In the genomic region with DNA sequence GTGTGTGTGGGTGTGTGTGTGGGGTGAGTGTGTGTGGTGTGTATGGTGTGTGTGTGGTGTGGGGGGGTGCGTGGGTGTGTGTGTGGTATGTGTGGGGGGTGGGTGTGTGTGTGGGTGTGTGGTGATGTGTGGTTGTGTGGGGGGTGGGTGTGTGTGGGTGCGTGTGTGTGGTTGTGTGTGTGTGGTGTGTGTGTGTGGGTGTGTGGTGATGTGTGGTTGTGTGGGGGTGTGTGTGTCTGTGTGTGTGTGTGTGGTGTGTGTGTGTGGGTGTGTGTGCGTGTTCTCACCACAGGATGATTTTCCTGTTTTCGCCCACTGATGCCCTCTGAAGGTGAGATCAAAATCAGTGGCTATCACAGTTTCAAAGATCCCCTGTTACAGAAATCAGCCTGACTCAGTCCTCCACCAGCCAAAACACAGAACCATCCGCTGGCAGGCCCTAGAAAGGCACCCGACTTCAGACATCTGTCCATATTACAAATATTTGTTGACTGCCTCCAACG, we compare ENCODE assay signal across 12 cellular contexts. TPM values are rescaled to one million over a fixed set of nuclear protein-coding genes. Genes with fewer than 3 reads are reported as not detected.
DNase-seq lines count a peak whose midpoint lies in the region; ATAC-seq and TF ChIP-seq lines count a peak whose summit lies in the region.
"Had no signal": no experiment of that assay in that cellular context is flagged by ENCODE, and none has a peak within 500 bp of the region (broad histone marks: within the 10 kb centered on the region; RNA-seq: fewer than 3 reads in every experiment).

No MANE protein-coding gene starts in this region.

- H4K20me1 ChIP-seq in BLaER1, result peaks cover 78% of the 10 kb centered on the region

- CTCF ChIA-PET in HEK293 (lab: Yijun Ruan, JAX), result interaction anchor here (0.7 kb wide), 1 partner anchor 27 kb away, joined by 3 read pairs; no protein-coding TSS in a partner anchor

- no peak overlapping the region for H3K4me3 ChIP-seq in BLaER1
- no peak overlapping the region for H3K4me3 ChIP-seq in HEK293 (ENCODE audit: low read depth, low read length)
- H3K4me3 ChIP-seq in right lobe of liver, result no peak overlapping the region
- H3K4me3 ChIP-seq: esophagus squamous epithelium had no signal

- peaks cover 93% of the 10 kb centered on the region for H3K4me1 ChIP-seq in BLaER1
- no peaks in the 10 kb centered on the region for H3K4me1 ChIP-seq in HEK293 (ENCODE audit: control insufficient read depth, insufficient read depth, low read length)
- peaks cover 0 to 4% (median 0%) of the 10 kb centered on the region in 4 donors for H3K4me1 ChIP-seq in right lobe of liver

- intact Hi-C loops in activated T-helper 2 cell treated with anti-CD3 and anti-CD28 coated beads, Interferon-gamma antibody, Interleukin-2, Interleukin-4, amounts not matched to agents 10 μg/mL and 5 μg/mL and 100 μg/mL, durations not matched to agents 14 hours and 24 hours and 36 hours (cut with micrococcal nuclease), result no loop called here
- intact Hi-C loops in right lobe of liver (cut with DNase I), result no loop called here
- intact Hi-C loops in sciatic nerve (cut with DNase I), result no loop called here

- H3K4me3 Mint-ChIP-seq in activated T-helper 2 cell treated with anti-CD3 and anti-CD28 coated beads, Interferon-gamma antibody, Interleukin-2, Interleukin-4, amounts not matched to agents 10 μg/mL and 5 μg/mL and 100 μg/mL, durations not matched to agents 14 hours and 24 hours and 36 hours (ENCODE audit: low read depth), result peak overlapping the region; percentile 38

- peaks cover 24% of the 10 kb centered on the region for H3K36me3 Mint-ChIP-seq in activated T-helper 2 cell treated with anti-CD3 and anti-CD28 coated beads, Interferon-gamma antibody, Interleukin-2, Interleukin-4, amounts not matched to agents 10 μg/mL and 5 μg/mL and 100 μg/mL, durations not matched to agents 14 hours and 24 hours and 36 hours (ENCODE audit: low read depth)

- 44% methylated on average over 6 of the region's 7 CpGs for WGBS in right lobe of liver (ENCODE audit: insufficient coverage, low coverage, low lambda C conversion rate, missing lambda C conversion rate)

- DNase-seq in activated T-helper 2 cell treated with anti-CD3 and anti-CD28 coated beads, Interferon-gamma antibody, Interleukin-2, Interleukin-4, amounts not matched to agents 10 μg/mL and 5 μg/mL and 100 μg/mL, durations not matched to agents 14 hours and 24 hours and 36 hours (ENCODE audit: low spot score), result no peak
- DNase-seq in right lobe of liver (no peak), T1000 (lab: John Stamatoyannopoulos, UW) (no peak), medulla oblongata (ENCODE audit: extremely low spot score) (no peak), sciatic nerve (ENCODE audit: low spot score) (no peak), NCI-H226 (no peak)
- DNase-seq: activated CD8-positive, alpha-beta memory T cell treated with anti-CD3 and anti-CD28 coated beads, Interleukin-2, amount 50 U/mL, for 4 hours; esophagus squamous epithelium; NCI-H1694 had no signal

- TF ChIP-seq POLR2A in right lobe of liver (IDR thresholded peaks at IDR 0.05), result no peak

- H3K27me3 ChIP-seq in BLaER1 (no peaks in the 10 kb centered on the region), right lobe of liver (no peaks in the 10 kb centered on the region)
- H3K27me3 ChIP-seq: esophagus squamous epithelium had no signal

- H3K9me3 Mint-ChIP-seq in activated T-helper 2 cell treated with anti-CD3 and anti-CD28 coated beads, Interferon-gamma antibody, Interleukin-2, Interleukin-4, amounts not matched to agents 10 μg/mL and 5 μg/mL and 100 μg/mL, durations not matched to agents 14 hours and 24 hours and 36 hours, result peaks cover 4% of the 10 kb centered on the region

- H3K9me3 ChIP-seq in BLaER1, result no peaks in the 10 kb centered on the region
- no peaks in the 10 kb centered on the region for H3K9me3 ChIP-seq in HEK293 (ENCODE audit: control insufficient read depth, insufficient read depth, low read depth, low read length)
- H3K9me3 ChIP-seq in right lobe of liver, result no peaks in the 10 kb centered on the region
- H3K9me3 ChIP-seq: esophagus squamous epithelium had no signal

- ATAC-seq in right lobe of liver, result peak; percentile 39 to 59 (median 50)
- ATAC-seq in sciatic nerve, result no peak
- ATAC-seq: right cardiac atrium had no signal

- H3K27ac ChIP-seq in BLaER1 (peak overlapping the region; percentile 12; the same call in 1 of the 2 replicates), HEK293 (ENCODE audit: extremely low read depth, low read depth, low read length) (no peak overlapping the region), right lobe of liver (no peak overlapping the region)

- peak overlapping the region; percentile 80 for H3K4me2 ChIP-seq in BLaER1

- POLR2A ChIA-PET in HEK293 (lab: Yijun Ruan, JAX), result no interaction called here

- peaks cover 18% of the 10 kb centered on the region for H3K4me1 Mint-ChIP-seq in activated T-helper 2 cell treated with anti-CD3 and anti-CD28 coated beads, Interferon-gamma antibody, Interleukin-2, Interleukin-4, amounts not matched to agents 10 μg/mL and 5 μg/mL and 100 μg/mL, durations not matched to agents 14 hours and 24 hours and 36 hours (ENCODE audit: low read depth)

- H3K9ac ChIP-seq in BLaER1, result peak overlapping the region; percentile 26; the same call in 1 of the 2 replicates

- TF ChIP-seq CTCF in HEK293 (tag by site-specific recombination; IDR thresholded peaks at IDR 0.05) (no peak), right lobe of liver (IDR thresholded peaks at IDR 0.05) (no peak)

- peak overlapping the region; percentile 85 for H3K27ac Mint-ChIP-seq in activated T-helper 2 cell treated with anti-CD3 and anti-CD28 coated beads, Interferon-gamma antibody, Interleukin-2, Interleukin-4, amounts not matched to agents 10 μg/mL and 5 μg/mL and 100 μg/mL, durations not matched to agents 14 hours and 24 hours and 36 hours

- H3K27me3 Mint-ChIP-seq in activated T-helper 2 cell treated with anti-CD3 and anti-CD28 coated beads, Interferon-gamma antibody, Interleukin-2, Interleukin-4, amounts not matched to agents 10 μg/mL and 5 μg/mL and 100 μg/mL, durations not matched to agents 14 hours and 24 hours and 36 hours (ENCODE audit: low read depth), result no peaks in the 10 kb centered on the region

- H3K36me3 ChIP-seq in BLaER1 (peaks cover 33% of the 10 kb centered on the region), HEK293 (ENCODE audit: control insufficient read depth in 2 of 2, insufficient read depth in 1 of 2, low read length in 2 of 2) (peaks cover 0 to 20% of the 10 kb centered on the region in 2 experiments; a peak in 2 of 3 replicates), right lobe of liver (peaks cover 0 to 30% (median 14%) of the 10 kb centered on the region in 4 donors)

TF ChIP-seq in HEK293, 187 proteins besides CTCF, POLR2A, EP300 and RAD21 (continues in another document):
- TF ChIP-seq ZNF10 (tag by site-specific recombination; IDR thresholded peaks at IDR 0.05), result no peak
- no peak for TF ChIP-seq YY2 (tag by site-specific recombination; IDR thresholded peaks at IDR 0.05)
- TF ChIP-seq, protein P1, sequence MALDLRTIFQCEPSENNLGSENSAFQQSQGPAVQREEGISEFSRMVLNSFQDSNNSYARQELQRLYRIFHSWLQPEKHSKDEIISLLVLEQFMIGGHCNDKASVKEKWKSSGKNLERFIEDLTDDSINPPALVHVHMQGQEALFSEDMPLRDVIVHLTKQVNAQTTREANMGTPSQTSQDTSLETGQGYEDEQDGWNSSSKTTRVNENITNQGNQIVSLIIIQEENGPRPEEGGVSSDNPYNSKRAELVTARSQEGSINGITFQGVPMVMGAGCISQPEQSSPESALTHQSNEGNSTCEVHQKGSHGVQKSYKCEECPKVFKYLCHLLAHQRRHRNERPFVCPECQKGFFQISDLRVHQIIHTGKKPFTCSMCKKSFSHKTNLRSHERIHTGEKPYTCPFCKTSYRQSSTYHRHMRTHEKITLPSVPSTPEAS (tag by site-specific recombination; IDR thresholded peaks at IDR 0.05), result peak; percentile 76
- TF ChIP-seq SCRT2 (tag by site-specific recombination; IDR thresholded peaks at IDR 0.05), result no peak
- TF ChIP-seq ZNF837 (tag by site-specific recombination; IDR thresholded peaks at IDR 0.05), result no peak
- TF ChIP-seq, protein P2, sequence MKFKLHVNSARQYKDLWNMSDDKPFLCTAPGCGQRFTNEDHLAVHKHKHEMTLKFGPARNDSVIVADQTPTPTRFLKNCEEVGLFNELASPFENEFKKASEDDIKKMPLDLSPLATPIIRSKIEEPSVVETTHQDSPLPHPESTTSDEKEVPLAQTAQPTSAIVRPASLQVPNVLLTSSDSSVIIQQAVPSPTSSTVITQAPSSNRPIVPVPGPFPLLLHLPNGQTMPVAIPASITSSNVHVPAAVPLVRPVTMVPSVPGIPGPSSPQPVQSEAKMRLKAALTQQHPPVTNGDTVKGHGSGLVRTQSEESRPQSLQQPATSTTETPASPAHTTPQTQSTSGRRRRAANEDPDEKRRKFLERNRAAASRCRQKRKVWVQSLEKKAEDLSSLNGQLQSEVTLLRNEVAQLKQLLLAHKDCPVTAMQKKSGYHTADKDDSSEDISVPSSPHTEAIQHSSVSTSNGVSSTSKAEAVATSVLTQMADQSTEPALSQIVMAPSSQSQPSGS (tag by site-specific recombination; IDR thresholded peaks at IDR 0.05; ENCODE audit: low read depth), result no peak
- no peak for TF ChIP-seq ZBTB7A (tag by site-specific recombination; IDR thresholded peaks at IDR 0.05; ENCODE audit: low read depth)
- TF ChIP-seq ZNF398 (tag by site-specific recombination; IDR thresholded peaks at IDR 0.05), result no peak
- TF ChIP-seq REPIN1 (tag by site-specific recombination; IDR thresholded peaks at IDR 0.05; ENCODE audit: low read depth), result no peak
- no peak for TF ChIP-seq ZNF747 (tag by site-specific recombination; IDR thresholded peaks at IDR 0.05)
- no peak for TF ChIP-seq BCL11B (tag by site-specific recombination; IDR thresholded peaks at IDR 0.05; ENCODE audit: low read depth)

RNA-seq across cellular contexts. Expression of gene CPT1A, which starts 24.7 kb away (rescaled TPM):
- 45.5 and 46.6 TPM in 2 replicates for total RNA-seq in activated T-helper 2 cell treated with anti-CD3 and anti-CD28 coated beads, Interferon-gamma antibody, Interleukin-2, Interleukin-4, amounts not matched to agents 10 μg/mL and 5 μg/mL and 100 μg/mL, durations not matched to agents 14 hours and 24 hours and 36 hours
- 100 to 1,000 TPM in 3 of 6 experiments, 10 to 100 TPM in 3; 30.5 to 152 (median 90.8) TPM for total RNA-seq in right lobe of liver
- total RNA-seq in sciatic nerve, result 55.9 TPM
